ENCODE assay signal across 8 cellular contexts in genomic region chr5:32537437-32538029, GRCh38. TPM values are rescaled to one million over a fixed set of nuclear protein-coding genes. Genes with fewer than 3 reads are reported as not detected.
DNase-seq lines count a peak whose midpoint lies in the region; ATAC-seq and TF ChIP-seq lines count a peak whose summit lies in the region.
"Not testable (repeated sequence)": the region's sequence is repeated elsewhere in the genome, so short reads cannot be mapped to it uniquely, and the experiment has no call there.

No MANE protein-coding gene starts in this region.

- not testable (repeated sequence) for H3F3A ChIP-seq in GM23248 (ENCODE audit: insufficient read depth)

- peak overlapping the region; percentile 42 for H3K27ac Mint-ChIP-seq in central memory CD8-positive, alpha-beta T cell (ENCODE audit: low read depth)
- H3K27ac Mint-ChIP-seq in naive B cell: peak overlapping the region in 4 of 6 donors; percentile 7 to 91 (median 59)

- H3K9me3 ChIP-seq in GM23248 (ENCODE audit: low read depth): not testable (repeated sequence)

- DNase-seq in AG10803 (ENCODE audit: low read depth): peak; percentile 74
- DNase-seq in GM23248: peak; percentile 91
- DNase-seq in NCI-H345 (lab: John Stamatoyannopoulos, UW): peak; percentile 3
- DNase-seq in activated CD4-positive, alpha-beta T cell treated with anti-CD3 and anti-CD28 coated beads for 48 hours: peak; percentile 15
- not testable (repeated sequence) for DNase-seq in central memory CD8-positive, alpha-beta T cell (ENCODE audit: low spot score in 2 of 2); naive B cell

- not testable (repeated sequence) for H3K36me3 ChIP-seq in GM23248 (ENCODE audit: low read depth)

- H3K4me1 ChIP-seq in GM23248 (ENCODE audit: insufficient read depth): peaks cover 16% of the 10 kb centered on the region; the same call in 1 of the 2 replicates

- not testable (repeated sequence) for TF ChIP-seq CTCF in AG10803 (conservative IDR thresholded peaks at IDR 0.05; ENCODE audit: low read length)

- not testable (repeated sequence) for H3K9me3 Mint-ChIP-seq in central memory CD8-positive, alpha-beta T cell; naive B cell

- ATAC-seq in GM18858 (IDR thresholded peaks at IDR 0.05; ENCODE audit: unreplicated experiment) (peak; percentile 0), HG03342 (IDR thresholded peaks at IDR 0.05; ENCODE audit: unreplicated experiment) (peak; percentile 28), naive B cell (ENCODE audit: low read depth in 2 of 2) (peak in 1 of 2 donors; percentile 5)
- peak; percentile 45 for ATAC-seq in central memory CD8-positive, alpha-beta T cell (replicated peaks; ENCODE audit: extremely low read depth, poor library complexity, severe bottlenecking)

- in situ Hi-C loops in GM23248 (cut with MboI): not testable (repeated sequence)

- H2AFZ ChIP-seq in GM23248: peak overlapping the region; percentile 45; the same call in 1 of the 2 replicates

- not testable (repeated sequence) for H3K4me3 ChIP-seq in AG10803 (ENCODE audit: low read length); GM23248

- peak overlapping the region; percentile 40 for H3K27ac ChIP-seq in GM23248

- WGBS in GM23248 (ENCODE audit: low coverage in 1 of 2, low lambda C conversion rate in 2 of 2, missing lambda C conversion rate in 2 of 2), 2 experiments: 82 to 83% methylated on average over 7 of the region's 7 CpGs

- H3K4me1 Mint-ChIP-seq in central memory CD8-positive, alpha-beta T cell: peaks cover 63% of the 10 kb centered on the region
- peaks cover 30 to 39% (median 38%) of the 10 kb centered on the region in 3 donors for H3K4me1 Mint-ChIP-seq in naive B cell

- peak overlapping the region; percentile 7 for H3K4me3 Mint-ChIP-seq in central memory CD8-positive, alpha-beta T cell
- peak overlapping the region in 2 of 8 donors; percentile 18 to 49 for H3K4me3 Mint-ChIP-seq in naive B cell

- not testable (repeated sequence) for H3K27me3 Mint-ChIP-seq in central memory CD8-positive, alpha-beta T cell; naive B cell

- H3K36me3 Mint-ChIP-seq in central memory CD8-positive, alpha-beta T cell (ENCODE audit: insufficient read depth); naive B cell: not testable (repeated sequence)

- H3K4me2 ChIP-seq in GM23248 (ENCODE audit: unreplicated experiment): not testable (repeated sequence)

- H4K20me1 ChIP-seq in GM23248 (ENCODE audit: insufficient read depth): not testable (repeated sequence)

- H3K9ac ChIP-seq in GM23248: not testable (repeated sequence)

- not testable (repeated sequence) for H3K27me3 ChIP-seq in GM23248 (replicated peaks; ENCODE audit: insufficient read depth)

- not testable (repeated sequence) for H3K79me2 ChIP-seq in GM23248 (ENCODE audit: insufficient read depth)

- not testable (repeated sequence) for H3K9me2 ChIP-seq in GM23248 (ENCODE audit: insufficient read depth)

RNA-seq across cellular contexts. Expression of gene SUB1, which starts 47.8 kb away (rescaled TPM):
- 200 and 350 TPM in 2 replicates for total RNA-seq in GM23248 (2014; rRNA removed; shearing (Covaris generic))
- polyA plus RNA-seq in GM23248 (2016; fragmentation: Nextera tagmentation; extraction: Ambion mirVana) (462 and 489 TPM in 2 replicates), naive B cell (ENCODE audit: low read depth in 6 of 6) (100 to 1,000 TPM; 393 to 545 (median 438) TPM)
